In the genomic region with DNA sequence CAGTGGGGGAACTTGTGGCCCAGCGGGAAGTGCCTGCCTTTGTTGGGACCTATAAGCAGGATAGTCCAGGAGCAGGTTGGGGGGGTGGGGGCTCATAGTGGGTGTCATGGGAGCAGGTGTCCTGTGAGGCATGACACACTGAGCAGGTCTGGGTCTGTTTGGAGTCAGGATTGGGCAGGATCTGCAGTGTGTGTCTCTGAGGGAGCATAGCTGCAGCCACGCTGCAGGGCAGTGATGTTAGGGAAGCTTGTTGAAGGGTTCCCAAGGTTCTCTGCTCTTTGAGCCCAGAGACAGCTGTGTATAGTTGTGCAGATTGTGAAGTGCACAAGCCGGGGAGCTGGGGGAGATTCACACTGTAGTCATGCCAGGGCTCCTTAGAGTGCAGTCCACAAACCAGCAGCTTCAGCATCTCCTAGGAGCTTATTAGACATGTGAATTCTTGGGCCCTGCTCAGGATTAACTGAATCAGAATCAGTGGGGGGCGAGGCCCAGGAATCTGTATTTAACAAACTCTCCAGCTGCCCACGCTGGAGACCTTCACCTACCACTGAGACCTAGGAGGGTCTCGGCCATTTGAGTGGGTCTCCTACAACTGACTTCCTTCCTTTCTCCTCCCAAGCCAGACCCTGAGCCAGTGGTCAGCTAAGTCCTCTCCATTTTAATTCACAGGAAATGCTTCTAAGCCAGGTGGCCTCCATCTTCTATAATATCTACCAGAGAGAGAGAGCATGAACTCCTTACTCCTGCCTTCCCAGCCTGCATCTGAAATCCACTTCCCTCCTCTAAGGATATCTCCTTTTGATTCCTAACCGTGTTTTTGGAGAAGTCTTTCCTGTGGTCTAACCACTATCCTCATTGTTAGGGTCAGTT, we compare ENCODE assay signal across 2 cellular contexts.
A peak's percentile ranks its signal among the peaks of the same experiment; 100 is the strongest.
TF ChIP-seq lines count a peak whose summit lies in the region.

No MANE protein-coding gene starts in this region.

TF ChIP-seq in A549, 52 proteins besides CTCF, POLR2A, EP300 and RAD21:
- no peak for TF ChIP-seq NFE2L2 (conservative IDR thresholded peaks at IDR 0.05; ENCODE audit: low read length)
- no peak for TF ChIP-seq ZNF302 (CRISPR knock-in tag; IDR thresholded peaks at IDR 0.05)
- no peak for TF ChIP-seq ZFP36 (IDR thresholded peaks at IDR 0.05; ENCODE audit: borderline replicate concordance, partially characterized antibody)
- TF ChIP-seq FOXS1 (CRISPR knock-in tag; IDR thresholded peaks at IDR 0.05) = no peak
- no peak for TF ChIP-seq EHF (CRISPR knock-in tag; IDR thresholded peaks at IDR 0.05)

TF ChIP-seq in H1, 55 proteins besides CTCF, POLR2A, EP300 and RAD21:
- no peak for TF ChIP-seq SIX5 (IDR thresholded peaks at IDR 0.05; ENCODE audit: low read depth, low read length)
- TF ChIP-seq TCF12 (IDR thresholded peaks at IDR 0.05; ENCODE audit: low read depth, low read length) = no peak
- no peak for TF ChIP-seq SAP30 (IDR thresholded peaks at IDR 0.05; ENCODE audit: insufficient read depth, insufficient replicate concordance, low read length)
- TF ChIP-seq TAF7 (optimal IDR thresholded peaks at IDR 0.05; ENCODE audit: borderline replicate concordance, low read depth, low read length) = peak; percentile 59
